Comparison of ENCODE assay signal across 1 cellular context in the genomic region with DNA sequence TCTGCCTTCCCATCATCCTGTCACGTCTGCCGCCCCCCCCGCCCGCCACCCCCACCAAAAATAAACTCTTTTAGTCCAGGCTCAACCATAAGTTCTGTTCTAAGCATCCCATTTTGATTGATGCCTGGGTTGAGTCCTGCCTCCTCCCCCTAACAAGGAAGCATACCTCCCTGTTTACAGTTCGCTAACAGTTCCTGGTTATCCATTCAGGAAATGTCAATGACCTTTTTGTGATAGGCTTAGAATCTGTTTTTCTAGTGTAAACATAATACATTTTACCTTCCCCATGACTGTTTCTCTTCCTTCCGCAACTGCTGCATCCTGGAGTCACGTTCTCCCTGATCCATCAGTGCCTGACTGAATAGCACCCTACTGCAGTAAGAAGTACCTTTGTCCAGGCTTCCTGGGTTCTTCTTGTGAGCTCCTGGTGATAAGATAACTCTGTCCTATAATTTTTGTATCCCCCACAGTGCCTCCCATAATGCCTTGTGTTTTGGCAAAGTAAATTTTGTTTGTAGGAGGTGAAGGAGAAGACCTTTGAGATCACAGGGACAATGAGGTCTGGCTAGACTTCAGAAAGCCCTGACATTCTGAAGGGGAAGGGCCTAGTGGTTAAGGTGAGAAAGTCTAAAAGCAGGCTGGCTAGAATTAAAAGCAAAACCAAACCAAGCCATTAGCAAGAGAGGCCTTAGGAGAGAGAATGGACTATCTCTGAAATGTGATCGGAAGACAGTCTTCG.
TF ChIP-seq lines count a peak whose summit lies in the region.

No MANE protein-coding gene starts in this region.

TF ChIP-seq in HepG2, 621 proteins besides CTCF, POLR2A, EP300 and RAD21 (continued from another document and continues in another):
- TF ChIP-seq, protein P1, sequence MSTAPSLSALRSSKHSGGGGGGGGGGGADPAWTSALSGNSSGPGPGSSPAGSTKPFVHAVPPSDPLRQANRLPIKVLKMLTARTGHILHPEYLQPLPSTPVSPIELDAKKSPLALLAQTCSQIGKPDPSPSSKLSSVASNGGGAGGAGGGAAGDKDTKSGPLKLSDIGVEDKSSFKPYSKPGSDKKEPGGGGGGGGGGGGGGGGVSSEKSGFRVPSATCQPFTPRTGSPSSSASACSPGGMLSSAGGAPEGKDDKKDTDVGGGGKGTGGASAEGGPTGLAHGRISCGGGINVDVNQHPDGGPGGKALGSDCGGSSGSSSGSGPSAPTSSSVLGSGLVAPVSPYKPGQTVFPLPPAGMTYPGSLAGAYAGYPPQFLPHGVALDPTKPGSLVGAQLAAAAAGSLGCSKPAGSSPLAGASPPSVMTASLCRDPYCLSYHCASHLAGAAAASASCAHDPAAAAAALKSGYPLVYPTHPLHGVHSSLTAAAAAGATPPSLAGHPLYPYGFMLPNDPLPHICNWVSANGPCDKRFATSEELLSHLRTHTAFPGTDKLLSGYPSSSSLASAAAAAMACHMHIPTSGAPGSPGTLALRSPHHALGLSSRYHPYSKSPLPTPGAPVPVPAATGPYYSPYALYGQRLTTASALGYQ (CRISPR knock-in tag; IDR thresholded peaks at IDR 0.05) = peak; percentile 72; the same call in 1 of the 2 replicates
- no peak for TF ChIP-seq ZNF773 (CRISPR knock-in tag; IDR thresholded peaks at IDR 0.05; ENCODE audit: borderline replicate concordance)
- TF ChIP-seq ZNF350 (CRISPR knock-in tag; IDR thresholded peaks at IDR 0.05; ENCODE audit: borderline replicate concordance, low read depth) = no peak
- TF ChIP-seq NCOR1 (IDR thresholded peaks at IDR 0.05; ENCODE audit: borderline replicate concordance, low read length) = peak; percentile 69; the same call in 1 of the 2 replicates
- no peak for TF ChIP-seq KDM2A (CRISPR knock-in tag; IDR thresholded peaks at IDR 0.05; ENCODE audit: borderline replicate concordance, low read depth)
- TF ChIP-seq, protein P2, sequence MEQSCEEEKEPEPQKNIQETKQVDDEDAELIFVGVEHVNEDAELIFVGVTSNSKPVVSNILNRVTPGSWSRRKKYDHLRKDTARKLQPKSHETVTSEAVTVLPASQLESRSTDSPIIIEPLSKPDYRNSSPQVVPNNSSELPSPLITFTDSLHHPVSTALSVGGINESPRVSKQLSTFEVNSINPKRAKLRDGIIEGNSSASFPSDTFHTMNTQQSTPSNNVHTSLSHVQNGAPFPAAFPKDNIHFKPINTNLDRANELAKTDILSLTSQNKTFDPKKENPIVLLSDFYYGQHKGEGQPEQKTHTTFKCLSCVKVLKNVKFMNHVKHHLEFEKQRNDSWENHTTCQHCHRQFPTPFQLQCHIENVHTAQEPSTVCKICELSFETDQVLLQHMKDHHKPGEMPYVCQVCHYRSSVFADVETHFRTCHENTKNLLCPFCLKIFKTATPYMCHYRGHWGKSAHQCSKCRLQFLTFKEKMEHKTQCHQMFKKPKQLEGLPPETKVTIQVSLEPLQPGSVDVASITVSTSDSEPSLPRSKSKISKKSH (CRISPR knock-in tag; IDR thresholded peaks at IDR 0.05; ENCODE audit: borderline replicate concordance) = no peak
- TF ChIP-seq, protein P3, sequence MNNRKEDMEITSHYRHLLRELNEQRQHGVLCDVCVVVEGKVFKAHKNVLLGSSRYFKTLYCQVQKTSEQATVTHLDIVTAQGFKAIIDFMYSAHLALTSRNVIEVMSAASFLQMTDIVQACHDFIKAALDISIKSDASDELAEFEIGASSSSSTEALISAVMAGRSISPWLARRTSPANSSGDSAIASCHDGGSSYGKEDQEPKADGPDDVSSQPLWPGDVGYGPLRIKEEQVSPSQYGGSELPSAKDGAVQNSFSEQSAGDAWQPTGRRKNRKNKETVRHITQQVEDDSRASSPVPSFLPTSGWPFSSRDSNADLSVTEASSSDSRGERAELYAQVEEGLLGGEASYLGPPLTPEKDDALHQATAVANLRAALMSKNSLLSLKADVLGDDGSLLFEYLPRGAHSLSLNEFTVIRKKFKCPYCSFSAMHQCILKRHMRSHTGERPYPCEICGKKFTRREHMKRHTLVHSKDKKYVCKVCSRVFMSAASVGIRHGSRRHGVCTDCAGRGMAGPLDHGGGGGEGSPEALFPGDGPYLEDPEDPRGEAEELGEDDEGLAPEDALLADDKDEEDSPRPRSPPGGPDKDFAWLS (CRISPR knock-in tag; IDR thresholded peaks at IDR 0.05; ENCODE audit: borderline replicate concordance) = no peak
- TF ChIP-seq, protein P4, sequence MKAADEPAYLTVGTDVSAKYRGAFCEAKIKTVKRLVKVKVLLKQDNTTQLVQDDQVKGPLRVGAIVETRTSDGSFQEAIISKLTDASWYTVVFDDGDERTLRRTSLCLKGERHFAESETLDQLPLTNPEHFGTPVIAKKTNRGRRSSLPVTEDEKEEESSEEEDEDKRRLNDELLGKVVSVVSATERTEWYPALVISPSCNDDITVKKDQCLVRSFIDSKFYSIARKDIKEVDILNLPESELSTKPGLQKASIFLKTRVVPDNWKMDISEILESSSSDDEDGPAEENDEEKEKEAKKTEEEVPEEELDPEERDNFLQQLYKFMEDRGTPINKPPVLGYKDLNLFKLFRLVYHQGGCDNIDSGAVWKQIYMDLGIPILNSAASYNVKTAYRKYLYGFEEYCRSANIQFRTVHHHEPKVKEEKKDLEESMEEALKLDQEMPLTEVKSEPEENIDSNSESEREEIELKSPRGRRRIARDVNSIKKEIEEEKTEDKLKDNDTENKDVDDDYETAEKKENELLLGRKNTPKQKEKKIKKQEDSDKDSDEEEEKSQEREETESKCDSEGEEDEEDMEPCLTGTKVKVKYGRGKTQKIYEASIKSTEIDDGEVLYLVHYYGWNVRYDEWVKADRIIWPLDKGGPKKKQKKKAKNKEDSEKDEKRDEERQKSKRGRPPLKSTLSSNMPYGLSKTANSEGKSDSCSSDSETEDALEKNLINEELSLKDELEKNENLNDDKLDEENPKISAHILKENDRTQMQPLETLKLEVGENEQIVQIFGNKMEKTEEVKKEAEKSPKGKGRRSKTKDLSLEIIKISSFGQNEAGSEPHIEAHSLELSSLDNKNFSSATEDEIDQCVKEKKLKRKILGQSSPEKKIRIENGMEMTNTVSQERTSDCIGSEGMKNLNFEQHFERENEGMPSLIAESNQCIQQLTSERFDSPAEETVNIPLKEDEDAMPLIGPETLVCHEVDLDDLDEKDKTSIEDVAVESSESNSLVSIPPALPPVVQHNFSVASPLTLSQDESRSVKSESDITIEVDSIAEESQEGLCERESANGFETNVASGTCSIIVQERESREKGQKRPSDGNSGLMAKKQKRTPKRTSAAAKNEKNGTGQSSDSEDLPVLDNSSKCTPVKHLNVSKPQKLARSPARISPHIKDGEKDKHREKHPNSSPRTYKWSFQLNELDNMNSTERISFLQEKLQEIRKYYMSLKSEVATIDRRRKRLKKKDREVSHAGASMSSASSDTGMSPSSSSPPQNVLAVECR (CRISPR knock-in tag; IDR thresholded peaks at IDR 0.05; ENCODE audit: borderline replicate concordance) = no peak; the same call in 1 of the 2 replicates
- no peak for TF ChIP-seq MAFK (conservative IDR thresholded peaks at IDR 0.05 in 1 of 2, IDR thresholded peaks at IDR 0.05 in 1 of 2; ENCODE audit: low read length in 2 of 2)
- no peak for TF ChIP-seq ZNF792 (CRISPR knock-in tag; IDR thresholded peaks at IDR 0.05)
- TF ChIP-seq, protein P5, sequence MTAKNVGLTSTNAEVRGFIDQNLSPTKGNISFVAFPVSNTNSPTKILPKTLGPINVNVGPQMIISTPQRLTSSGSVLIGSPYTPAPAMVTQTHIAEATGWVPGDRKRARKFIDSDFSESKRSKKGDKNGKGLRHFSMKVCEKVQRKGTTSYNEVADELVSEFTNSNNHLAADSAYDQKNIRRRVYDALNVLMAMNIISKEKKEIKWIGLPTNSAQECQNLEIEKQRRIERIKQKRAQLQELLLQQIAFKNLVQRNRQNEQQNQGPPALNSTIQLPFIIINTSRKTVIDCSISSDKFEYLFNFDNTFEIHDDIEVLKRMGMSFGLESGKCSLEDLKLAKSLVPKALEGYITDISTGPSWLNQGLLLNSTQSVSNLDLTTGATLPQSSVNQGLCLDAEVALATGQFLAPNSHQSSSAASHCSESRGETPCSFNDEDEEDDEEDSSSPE (CRISPR knock-in tag; IDR thresholded peaks at IDR 0.05) = no peak
- TF ChIP-seq PCBP1 (IDR thresholded peaks at IDR 0.05; ENCODE audit: borderline replicate concordance, low read depth, low read length) = no peak
- TF ChIP-seq LCORL (IDR thresholded peaks at IDR 0.05) = no peak
- no peak; the same call in 1 of the 2 replicates for TF ChIP-seq LCORL (CRISPR knock-in tag; IDR thresholded peaks at IDR 0.05)
- no peak; the same call in 1 of the 2 replicates for TF ChIP-seq ERF (CRISPR knock-in tag; IDR thresholded peaks at IDR 0.05)
- TF ChIP-seq MXI1 (IDR thresholded peaks at IDR 0.05; ENCODE audit: borderline replicate concordance, low read depth, low read length) = peak; percentile 71; the same call in 1 of the 3 replicates
- TF ChIP-seq ZNF496 (CRISPR knock-in tag; IDR thresholded peaks at IDR 0.05; ENCODE audit: insufficient replicate concordance) = no peak
- TF ChIP-seq, protein P6, sequence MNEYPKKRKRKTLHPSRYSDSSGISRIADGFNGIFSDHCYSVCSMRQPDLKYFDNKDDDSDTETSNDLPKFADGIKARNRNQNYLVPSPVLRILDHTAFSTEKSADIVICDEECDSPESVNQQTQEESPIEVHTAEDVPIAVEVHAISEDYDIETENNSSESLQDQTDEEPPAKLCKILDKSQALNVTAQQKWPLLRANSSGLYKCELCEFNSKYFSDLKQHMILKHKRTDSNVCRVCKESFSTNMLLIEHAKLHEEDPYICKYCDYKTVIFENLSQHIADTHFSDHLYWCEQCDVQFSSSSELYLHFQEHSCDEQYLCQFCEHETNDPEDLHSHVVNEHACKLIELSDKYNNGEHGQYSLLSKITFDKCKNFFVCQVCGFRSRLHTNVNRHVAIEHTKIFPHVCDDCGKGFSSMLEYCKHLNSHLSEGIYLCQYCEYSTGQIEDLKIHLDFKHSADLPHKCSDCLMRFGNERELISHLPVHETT (CRISPR knock-in tag; conservative IDR thresholded peaks at IDR 0.05) = no peak; the same call in 1 of the 2 replicates
- TF ChIP-seq SIN3B (IDR thresholded peaks at IDR 0.05; ENCODE audit: low read length) = no peak
- no peak for TF ChIP-seq ZNF562 (CRISPR knock-in tag; IDR thresholded peaks at IDR 0.05; ENCODE audit: borderline replicate concordance)
- TF ChIP-seq, protein P7, sequence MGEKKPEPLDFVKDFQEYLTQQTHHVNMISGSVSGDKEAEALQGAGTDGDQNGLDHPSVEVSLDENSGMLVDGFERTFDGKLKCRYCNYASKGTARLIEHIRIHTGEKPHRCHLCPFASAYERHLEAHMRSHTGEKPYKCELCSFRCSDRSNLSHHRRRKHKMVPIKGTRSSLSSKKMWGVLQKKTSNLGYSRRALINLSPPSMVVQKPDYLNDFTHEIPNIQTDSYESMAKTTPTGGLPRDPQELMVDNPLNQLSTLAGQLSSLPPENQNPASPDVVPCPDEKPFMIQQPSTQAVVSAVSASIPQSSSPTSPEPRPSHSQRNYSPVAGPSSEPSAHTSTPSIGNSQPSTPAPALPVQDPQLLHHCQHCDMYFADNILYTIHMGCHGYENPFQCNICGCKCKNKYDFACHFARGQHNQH (CRISPR knock-in tag; IDR thresholded peaks at IDR 0.05) = peak; percentile 16; the same call in 1 of the 2 replicates
- TF ChIP-seq YY1 (IDR thresholded peaks at IDR 0.05; ENCODE audit: insufficient read depth, insufficient replicate concordance, low read depth, low read length) = no peak
- TF ChIP-seq ZNF431 (CRISPR knock-in tag; IDR thresholded peaks at IDR 0.05; ENCODE audit: borderline replicate concordance, low read depth) = no peak
- TF ChIP-seq, protein P8, sequence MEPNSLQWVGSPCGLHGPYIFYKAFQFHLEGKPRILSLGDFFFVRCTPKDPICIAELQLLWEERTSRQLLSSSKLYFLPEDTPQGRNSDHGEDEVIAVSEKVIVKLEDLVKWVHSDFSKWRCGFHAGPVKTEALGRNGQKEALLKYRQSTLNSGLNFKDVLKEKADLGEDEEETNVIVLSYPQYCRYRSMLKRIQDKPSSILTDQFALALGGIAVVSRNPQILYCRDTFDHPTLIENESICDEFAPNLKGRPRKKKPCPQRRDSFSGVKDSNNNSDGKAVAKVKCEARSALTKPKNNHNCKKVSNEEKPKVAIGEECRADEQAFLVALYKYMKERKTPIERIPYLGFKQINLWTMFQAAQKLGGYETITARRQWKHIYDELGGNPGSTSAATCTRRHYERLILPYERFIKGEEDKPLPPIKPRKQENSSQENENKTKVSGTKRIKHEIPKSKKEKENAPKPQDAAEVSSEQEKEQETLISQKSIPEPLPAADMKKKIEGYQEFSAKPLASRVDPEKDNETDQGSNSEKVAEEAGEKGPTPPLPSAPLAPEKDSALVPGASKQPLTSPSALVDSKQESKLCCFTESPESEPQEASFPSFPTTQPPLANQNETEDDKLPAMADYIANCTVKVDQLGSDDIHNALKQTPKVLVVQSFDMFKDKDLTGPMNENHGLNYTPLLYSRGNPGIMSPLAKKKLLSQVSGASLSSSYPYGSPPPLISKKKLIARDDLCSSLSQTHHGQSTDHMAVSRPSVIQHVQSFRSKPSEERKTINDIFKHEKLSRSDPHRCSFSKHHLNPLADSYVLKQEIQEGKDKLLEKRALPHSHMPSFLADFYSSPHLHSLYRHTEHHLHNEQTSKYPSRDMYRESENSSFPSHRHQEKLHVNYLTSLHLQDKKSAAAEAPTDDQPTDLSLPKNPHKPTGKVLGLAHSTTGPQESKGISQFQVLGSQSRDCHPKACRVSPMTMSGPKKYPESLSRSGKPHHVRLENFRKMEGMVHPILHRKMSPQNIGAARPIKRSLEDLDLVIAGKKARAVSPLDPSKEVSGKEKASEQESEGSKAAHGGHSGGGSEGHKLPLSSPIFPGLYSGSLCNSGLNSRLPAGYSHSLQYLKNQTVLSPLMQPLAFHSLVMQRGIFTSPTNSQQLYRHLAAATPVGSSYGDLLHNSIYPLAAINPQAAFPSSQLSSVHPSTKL (CRISPR knock-in tag; IDR thresholded peaks at IDR 0.05) = peak; percentile 80
- TF ChIP-seq, protein P9, sequence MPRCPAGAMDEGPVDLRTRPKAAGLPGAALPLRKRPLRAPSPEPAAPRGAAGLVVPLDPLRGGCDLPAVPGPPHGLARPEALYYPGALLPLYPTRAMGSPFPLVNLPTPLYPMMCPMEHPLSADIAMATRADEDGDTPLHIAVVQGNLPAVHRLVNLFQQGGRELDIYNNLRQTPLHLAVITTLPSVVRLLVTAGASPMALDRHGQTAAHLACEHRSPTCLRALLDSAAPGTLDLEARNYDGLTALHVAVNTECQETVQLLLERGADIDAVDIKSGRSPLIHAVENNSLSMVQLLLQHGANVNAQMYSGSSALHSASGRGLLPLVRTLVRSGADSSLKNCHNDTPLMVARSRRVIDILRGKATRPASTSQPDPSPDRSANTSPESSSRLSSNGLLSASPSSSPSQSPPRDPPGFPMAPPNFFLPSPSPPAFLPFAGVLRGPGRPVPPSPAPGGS (CRISPR knock-in tag; IDR thresholded peaks at IDR 0.05) = no peak
- no peak for TF ChIP-seq MAZ (IDR thresholded peaks at IDR 0.05; ENCODE audit: borderline replicate concordance, low read depth, low read length)
- TF ChIP-seq MAZ (CRISPR knock-in tag; IDR thresholded peaks at IDR 0.05; ENCODE audit: low read depth) = no peak
- TF ChIP-seq SALL1 (CRISPR knock-in tag; IDR thresholded peaks at IDR 0.05) = no peak; the same call in 1 of the 2 replicates
- TF ChIP-seq ZNF317 (CRISPR knock-in tag; IDR thresholded peaks at IDR 0.05) = no peak
- no peak for TF ChIP-seq U2AF2 (IDR thresholded peaks at IDR 0.05; ENCODE audit: low read depth, low read length)
- no peak for TF ChIP-seq ZNF354B (CRISPR knock-in tag; IDR thresholded peaks at IDR 0.05)
